ENCODE assay signal across 8 cellular contexts in the genomic region with DNA sequence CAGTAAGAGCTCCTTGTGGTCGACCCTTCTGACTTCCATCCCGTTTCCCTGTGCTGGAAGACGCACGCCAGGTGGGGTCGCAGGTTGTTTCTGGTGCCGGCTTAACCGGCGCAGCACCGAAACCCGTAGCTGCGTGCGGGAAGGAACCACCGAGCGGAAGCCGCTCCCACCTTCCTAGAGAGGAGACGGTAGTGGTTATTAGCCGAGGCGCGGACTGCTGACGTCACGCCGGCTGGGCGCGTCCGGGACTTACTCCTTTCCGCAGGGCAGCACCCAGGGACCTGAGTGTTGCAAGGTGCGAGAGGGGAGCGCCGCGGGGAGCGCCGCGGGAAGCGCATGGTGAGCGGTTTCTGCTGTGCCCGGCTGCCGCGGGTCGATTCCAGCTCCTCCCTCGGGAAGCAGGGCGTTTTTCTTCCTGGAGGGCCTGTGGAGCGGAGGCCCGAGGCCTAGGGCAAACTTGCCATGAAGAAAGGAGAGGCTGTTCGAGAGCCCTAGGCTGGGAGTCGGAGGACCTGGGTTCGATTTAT. TPM values are rescaled to one million over a fixed set of nuclear protein-coding genes. Genes with fewer than 3 reads are reported as not detected.
DNase-seq lines count a peak whose midpoint lies in the region; ATAC-seq and TF ChIP-seq lines count a peak whose summit lies in the region.

A gene (plus strand): TSS at position 252 of the 527 bp plus-strand sequence. CDS start 4,787 bp downstream, outside the sequence.

- peak within 1 kb of the TSS; percentile 10 for H3K27ac Mint-ChIP-seq in activated CD4-positive, alpha-beta memory T cell treated with anti-CD3 and anti-CD28 coated beads for 36 hours

- peaks cover 79% of the 10 kb centered on the region for H3K9me3 Mint-ChIP-seq in activated CD4-positive, alpha-beta memory T cell treated with anti-CD3 and anti-CD28 coated beads for 36 hours

- 0 to 1% methylated on average over 10 to 41 of the region's 46 CpGs for WGBS in lower leg skin, 2 donors

- peaks cover 10% of the 10 kb centered on the region for H3K4me1 Mint-ChIP-seq in activated CD4-positive, alpha-beta memory T cell treated with anti-CD3 and anti-CD28 coated beads for 36 hours (ENCODE audit: low read depth)

- H3K27me3 Mint-ChIP-seq in activated CD4-positive, alpha-beta memory T cell treated with anti-CD3 and anti-CD28 coated beads for 36 hours: no peaks in the 10 kb centered on the region

- intact Hi-C loops in activated CD4-positive, alpha-beta memory T cell treated with anti-CD3 and anti-CD28 coated beads for 36 hours (cut with micrococcal nuclease): loop anchor here (1.0 to 5.0 kb wide), 4 partner anchors 17 to 102 kb away; a partner anchor contains a TSS
- intact Hi-C loops in lower leg skin (cut with DNase I; ENCODE audit: low total_unique reads): no loop called here

- ATAC-seq in HG02759 (IDR thresholded peaks at IDR 0.05; ENCODE audit: unreplicated experiment) (peak; percentile 96), HG03135 (IDR thresholded peaks at IDR 0.05; ENCODE audit: unreplicated experiment) (no peak)

- peak within 1 kb of the TSS; percentile 91 for H3K4me3 Mint-ChIP-seq in activated CD4-positive, alpha-beta memory T cell treated with anti-CD3 and anti-CD28 coated beads for 36 hours

- no peak for TF ChIP-seq CTCF in lower leg skin (IDR thresholded peaks at IDR 0.05)

- H3K36me3 Mint-ChIP-seq in activated CD4-positive, alpha-beta memory T cell treated with anti-CD3 and anti-CD28 coated beads for 36 hours: peaks cover 72% of the 10 kb centered on the region

- DNase-seq in NCI-H2227 treated with DMSO at 0.1 percent for 48 hours (lab: John Stamatoyannopoulos, UW) (peak; percentile 57), ecto neural progenitor cell (ENCODE audit: low spot score) (peak; percentile 92), lower leg skin (ENCODE audit: low spot score in 2 of 2) (peak; percentile 91 to 98)
- DNase-seq in activated CD4-positive, alpha-beta memory T cell treated with anti-CD3 and anti-CD28 coated beads for 36 hours: peak; percentile 92
- DNase-seq in stimulated activated CD4-positive, alpha-beta T cell treated with anti-CD3 and anti-CD28 coated beads, Interleukin-2, amount 100 ng/mL, for 48 hours: peak; percentile 70 to 73

- H3K4me3 ChIP-seq in GM08714 (ENCODE audit: low read length) (peak within 1 kb of the TSS; percentile 67), lower leg skin (ENCODE audit: low read depth, poor library complexity, severe bottlenecking) (peak within 1 kb of the TSS; percentile 53)

- POLR2A ChIA-PET in activated CD4-positive, alpha-beta memory T cell treated with anti-CD3 and anti-CD28 coated beads for 36 hours (lab: Charles Lee): interaction anchor here (0.9 to 2.6 kb wide), 2 partner anchors 33 to 133 kb away, joined by 3 to 11 read pairs; a partner anchor contains a TSS

- CTCF ChIA-PET in activated CD4-positive, alpha-beta memory T cell treated with anti-CD3 and anti-CD28 coated beads for 36 hours (lab: Charles Lee): interaction anchor here (1.3 kb wide), 1 partner anchor 16 kb away, joined by 5 read pairs; no protein-coding TSS in a partner anchor

- TF ChIP-seq POLR2A in lower leg skin (IDR thresholded peaks at IDR 0.05): no peak

RNA-seq across cellular contexts. Expression of the gene that starts here (rescaled TPM):
- total RNA-seq in activated CD4-positive, alpha-beta memory T cell treated with anti-CD3 and anti-CD28 coated beads for 36 hours: 1 to 10 TPM; 1.5 to 2.6 TPM
- total RNA-seq in lower leg skin: 1 to 10 TPM; 1.1 to 5.8 (median 3.6) TPM
